In the genomic region with DNA sequence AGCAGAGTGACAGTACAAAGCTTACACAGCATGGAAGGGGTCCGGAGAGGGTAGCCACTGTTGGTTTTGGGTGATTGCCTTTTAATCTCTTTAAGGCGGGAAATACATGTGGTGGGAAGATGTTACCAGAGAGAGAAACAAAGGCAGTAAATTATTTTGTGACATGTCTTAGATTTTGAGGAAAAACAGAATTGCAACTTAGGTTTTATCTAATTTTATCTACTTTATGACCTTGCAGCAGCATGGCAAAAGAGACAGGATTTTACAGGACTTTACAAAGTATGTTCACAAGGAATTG, we compare ENCODE assay signal across 10 cellular contexts. TPM values are rescaled to one million over a fixed set of nuclear protein-coding genes. Genes with fewer than 3 reads are reported as not detected.
A peak's percentile ranks its signal among the peaks of the same experiment; 100 is the strongest.
DNase-seq lines count a peak whose midpoint lies in the region; ATAC-seq and TF ChIP-seq lines count a peak whose summit lies in the region.
"Had no signal": no experiment of that assay in that cellular context is flagged by ENCODE, and none has a peak within 500 bp of the region (broad histone marks: within the 10 kb centered on the region; RNA-seq: fewer than 3 reads in every experiment).

No MANE protein-coding gene starts in this region.

- H3K4me3 ChIP-seq in heart left ventricle (peak overlapping the region; percentile 15 to 69 (median 60)), cardiac fibroblast (replicated peaks in 1 of 2; ENCODE audit: low read depth in 2 of 2, low read length in 2 of 2) (peak overlapping the region; percentile 54 to 60), mucosa of rectum (ENCODE audit: low read length in 2 of 2) (peak overlapping the region; percentile 49 to 69), transverse colon (peak overlapping the region in 3 of 4 donors; percentile 26 to 50 (median 32))

- H3K9me3 ChIP-seq in heart left ventricle (no peaks in the 10 kb centered on the region), mucosa of rectum (ENCODE audit: control insufficient read depth in 2 of 2, low read length in 2 of 2) (no peaks in the 10 kb centered on the region), transverse colon (no peaks in the 10 kb centered on the region)

- H3K27me3 ChIP-seq in heart left ventricle (no peaks in the 10 kb centered on the region), mucosa of rectum (ENCODE audit: control insufficient read depth in 2 of 2, insufficient read depth in 2 of 2, low read length in 2 of 2) (no peaks in the 10 kb centered on the region), transverse colon (no peaks in the 10 kb centered on the region)

- TF ChIP-seq POLR2A in heart left ventricle (IDR thresholded peaks at IDR 0.05) (no peak), transverse colon (IDR thresholded peaks at IDR 0.05) (no peak)

- 47 to 63% (median 53%) methylated on average over 2 of the region's 2 CpGs for WGBS in heart left ventricle, 4 donors
- 54 to 74% methylated on average over 2 of the region's 2 CpGs for WGBS in transverse colon (ENCODE audit: low coverage in 1 of 2), 2 donors

- H3K4me1 ChIP-seq in heart left ventricle (peaks cover 5 to 60% (median 30%) of the 10 kb centered on the region in 12 donors), mucosa of rectum (ENCODE audit: control insufficient read depth in 2 of 2, insufficient read depth in 2 of 2, low read length in 2 of 2) (peaks cover 24 to 39% of the 10 kb centered on the region in 2 donors), transverse colon (peaks cover 22 to 45% (median 29%) of the 10 kb centered on the region in 4 donors)

- in situ Hi-C loops in transverse colon (cut with MboI; ENCODE audit: low pct_ligation_motif_present in 1 of 4, low pct_unique_long_range_greater_than_20kb in 1 of 4, low sequenced_read_pairs in 3 of 4): loop anchor here in 1 of 4 donors (5.0 kb wide), 1 partner anchor 58 kb away; a partner anchor contains a TSS

- intact Hi-C loops in heart left ventricle (cut with DNase I) (loop anchor here in 6 of 10 donors (5.0 to 10.0 kb wide), 5 partner anchors 45 to 195 kb away; a partner anchor contains a TSS), cardiac septum (cut with DNase I) (no loop called here), transverse colon (cut with DNase I; ENCODE audit: low total_unique reads) (loop anchor here (5.0 kb wide), 1 partner anchor 48 kb away; no protein-coding TSS in a partner anchor)

- H3K9ac ChIP-seq in mucosa of rectum (ENCODE audit: low read depth in 1 of 2, low read length in 2 of 2): peak overlapping the region; percentile 52 to 58

- no peak for ATAC-seq in heart left ventricle
- ATAC-seq in HG03442 (IDR thresholded peaks at IDR 0.05; ENCODE audit: unreplicated experiment): no peak

- peak overlapping the region; percentile 58 to 99 (median 88) for H3K27ac ChIP-seq in heart left ventricle
- H3K27ac ChIP-seq in mucosa of rectum (ENCODE audit: low read depth in 2 of 2, low read length in 2 of 2): peak overlapping the region; percentile 45 to 85
- H3K27ac ChIP-seq in transverse colon: peak overlapping the region; percentile 69 to 89 (median 78)

- peaks cover 0 to 10% (median 0%) of the 10 kb centered on the region in 9 donors for H3K36me3 ChIP-seq in heart left ventricle
- no peaks in the 10 kb centered on the region for H3K36me3 ChIP-seq in mucosa of rectum (ENCODE audit: control insufficient read depth in 2 of 2, insufficient read depth in 2 of 2, low read length in 2 of 2)
- no peaks in the 10 kb centered on the region for H3K36me3 ChIP-seq in transverse colon

- no peak for TF ChIP-seq EP300 in transverse colon (IDR thresholded peaks at IDR 0.05; ENCODE audit: low read depth)

- TF ChIP-seq CTCF in heart left ventricle (IDR thresholded peaks at IDR 0.05): no peak
- TF ChIP-seq CTCF in cardiac fibroblast (IDR thresholded peaks at IDR 0.05; ENCODE audit: low read depth, low read length): no peak
- no peak for TF ChIP-seq CTCF in transverse colon (IDR thresholded peaks at IDR 0.05)

- DNase-seq in heart left ventricle: no peak
- no peak for DNase-seq in cardiac septum (ENCODE audit: low spot score)
- no peak for DNase-seq in cardiac fibroblast (ENCODE audit: low read depth in 2 of 2)
- no peak for DNase-seq in transverse colon
- DNase-seq in NCI-H2227 (lab: John Stamatoyannopoulos, UW; ENCODE audit: unreplicated experiment): no peak
- DNase-seq in EL: no peak
- DNase-seq: NCI-H2171 had no signal

RNA-seq across cellular contexts. Expression of a gene that starts 1.9 kb away (rescaled TPM):
- 100 to 1,000 TPM; 116 to 412 (median 149) TPM for total RNA-seq in heart left ventricle
- 100 to 1,000 TPM; 270 to 501 TPM for polyA plus RNA-seq in heart left ventricle
- total RNA-seq in cardiac septum: 215 TPM
- 10 to 100 TPM; 19.1 to 78.6 (median 49.8) TPM for total RNA-seq in transverse colon

RNA-seq across cellular contexts. Expression of a gene that starts 4.3 kb away (rescaled TPM):
- 100 to 1,000 TPM in 6 of 9 donors, 10 to 100 TPM in 3; 61.3 to 277 (median 127) TPM for total RNA-seq in heart left ventricle
- 100 to 1,000 TPM; 158 to 278 TPM for polyA plus RNA-seq in heart left ventricle
- 123 TPM for total RNA-seq in cardiac septum
- total RNA-seq in transverse colon: 100 to 1,000 TPM in 1 of 4 donors, 10 to 100 TPM in 3; 19.9 to 109 (median 60.5) TPM

RNA-seq across cellular contexts. Expression of a gene that starts 10.2 kb away (rescaled TPM):
- total RNA-seq in heart left ventricle: not detected
- not detected for polyA plus RNA-seq in heart left ventricle
- not detected for total RNA-seq in cardiac septum
- total RNA-seq in transverse colon: not detected
- total RNA-seq: subcutaneous adipose tissue had no signal

RNA-seq across cellular contexts. Expression of a gene that starts 11.2 kb away (rescaled TPM):
- 100 to 1,000 TPM; 144 to 781 (median 214) TPM for total RNA-seq in heart left ventricle
- polyA plus RNA-seq in heart left ventricle: 100 to 1,000 TPM; 501 to 873 TPM
- 260 TPM for total RNA-seq in cardiac septum
- total RNA-seq in transverse colon: 100 to 1,000 TPM in 3 of 4 donors, 10 to 100 TPM in 1; 88.2 to 139 (median 123) TPM

RNA-seq across cellular contexts. Expression of a gene that starts 20.6 kb away (rescaled TPM):
- 10 to 100 TPM in 2 of 9 donors, 1 to 10 TPM in 7; 4.5 to 11.1 (median 6.2) TPM for total RNA-seq in heart left ventricle
- 10 to 100 TPM in 1 of 2 donors, 1 to 10 TPM in 1; 9.4 to 15.7 TPM for polyA plus RNA-seq in heart left ventricle
- 11.0 TPM for total RNA-seq in cardiac septum
- 100 to 1,000 TPM in 1 of 4 donors, 10 to 100 TPM in 3; 15.4 to 117 (median 30.8) TPM for total RNA-seq in transverse colon
